In the genomic region with DNA sequence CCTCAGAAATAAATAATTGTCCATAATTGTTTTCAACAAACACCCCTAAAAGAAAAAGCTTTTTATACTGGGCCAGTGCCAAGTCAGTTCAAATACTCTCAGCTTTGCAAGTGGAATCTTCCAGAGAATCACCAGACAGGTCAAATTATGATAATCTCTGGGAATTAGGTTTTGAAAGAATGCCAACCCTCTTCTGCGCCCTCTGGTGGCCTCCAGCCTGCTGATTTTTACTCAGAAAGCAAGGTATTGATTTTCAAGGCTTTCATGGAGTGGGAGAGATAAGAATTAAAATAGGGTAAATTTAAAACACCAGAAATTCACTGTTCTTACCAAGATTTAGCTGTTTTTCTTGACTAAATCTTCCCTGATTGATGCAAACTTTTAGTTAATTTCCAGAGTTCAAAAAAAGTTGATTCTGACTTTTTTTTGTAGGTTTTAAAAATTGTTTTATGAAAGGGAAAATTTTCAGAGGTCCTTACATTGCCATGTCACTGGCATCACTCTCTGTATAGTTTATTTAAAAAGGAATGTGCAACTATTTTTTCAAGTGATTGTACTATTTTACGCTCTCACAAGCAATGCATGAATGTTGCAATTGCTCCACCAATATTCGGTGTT, we compare ENCODE assay signal across 8 cellular contexts.
DNase-seq lines count a peak whose midpoint lies in the region; ATAC-seq and TF ChIP-seq lines count a peak whose summit lies in the region.

No MANE protein-coding gene starts in this region.

- intact Hi-C loops in activated CD8-positive, alpha-beta T cell treated with anti-CD3 and anti-CD28 coated beads for 36 hours (cut with micrococcal nuclease) = no loop called here

- no peak for TF ChIP-seq RAD21 in neural cell (conservative IDR thresholded peaks at IDR 0.05)

- H3K27ac Mint-ChIP-seq in activated CD8-positive, alpha-beta T cell treated with anti-CD3 and anti-CD28 coated beads for 36 hours = no peak overlapping the region

- CTCF ChIA-PET in activated CD8-positive, alpha-beta T cell treated with anti-CD3 and anti-CD28 coated beads for 36 hours (lab: Charles Lee) = interaction anchor here (0.7 to 1.5 kb wide), 8 partner anchors 13 to 368 kb away, joined by 3 to 4 read pairs (median 3); no protein-coding TSS in a partner anchor

- peaks cover 12% of the 10 kb centered on the region for H3K9me3 Mint-ChIP-seq in activated CD8-positive, alpha-beta T cell treated with anti-CD3 and anti-CD28 coated beads for 36 hours

- no peak overlapping the region for H3K4me3 Mint-ChIP-seq in activated CD8-positive, alpha-beta T cell treated with anti-CD3 and anti-CD28 coated beads for 36 hours

- H3F3A ChIP-seq in neural cell (ENCODE audit: insufficient read depth, low read length, poor library complexity, severe bottlenecking) = no peaks in the 10 kb centered on the region

- H3K27me3 ChIP-seq in neural cell (ENCODE audit: insufficient read depth, low read depth, low read length) = no peaks in the 10 kb centered on the region

- H3K4me3 ChIP-seq in Jurkat, Clone E6-1 (ENCODE audit: low read length) = no peak overlapping the region
- no peak overlapping the region for H3K4me3 ChIP-seq in neural cell (ENCODE audit: low read length)

- DNase-seq in NCI-H82 (lab: John Stamatoyannopoulos, UW) (peak; percentile 71), NCI-H82 treated with DMSO at 0.1 percent for 48 hours (lab: John Stamatoyannopoulos, UW; ENCODE audit: unreplicated experiment) (no peak), T1000 (lab: John Stamatoyannopoulos, UW) (no peak), NK-92 (lab: John Stamatoyannopoulos, UW; ENCODE audit: unreplicated experiment) (no peak)
- DNase-seq in Jurkat, Clone E6-1 (ENCODE audit: low read depth, low spot score) = peak; percentile 16
- peak; percentile 59 for DNase-seq in activated CD8-positive, alpha-beta T cell treated with anti-CD3 and anti-CD28 coated beads for 36 hours

- peak; percentile 59 for TF ChIP-seq CTCF in activated CD8-positive, alpha-beta T cell treated with anti-CD3 and anti-CD28 coated beads for 36 hours (IDR thresholded peaks at IDR 0.05)
- peak; percentile 14 for TF ChIP-seq CTCF in neural cell (IDR thresholded peaks at IDR 0.05; ENCODE audit: poor library complexity, severe bottlenecking)

- no peaks in the 10 kb centered on the region for H3K9me2 ChIP-seq in neural cell (ENCODE audit: insufficient read depth, low read length)

- H2AFZ ChIP-seq in neural cell (ENCODE audit: low read depth, low read length) = no peak overlapping the region

- no peak for ATAC-seq in activated CD8-positive, alpha-beta T cell treated with anti-CD3 and anti-CD28 coated beads for 36 hours
- ATAC-seq in HG03439 (IDR thresholded peaks at IDR 0.05; ENCODE audit: unreplicated experiment) = no peak

- no peak overlapping the region for H3K9ac ChIP-seq in neural cell (ENCODE audit: low read length)

- no peaks in the 10 kb centered on the region for H3K79me2 ChIP-seq in neural cell (replicated peaks; ENCODE audit: insufficient read depth, low read length)

- no peaks in the 10 kb centered on the region for H3K4me1 Mint-ChIP-seq in activated CD8-positive, alpha-beta T cell treated with anti-CD3 and anti-CD28 coated beads for 36 hours (ENCODE audit: low read depth)

- POLR2A ChIA-PET in activated CD8-positive, alpha-beta T cell treated with anti-CD3 and anti-CD28 coated beads for 36 hours (lab: Charles Lee) = no interaction called here

- peaks cover 2% of the 10 kb centered on the region for H3K36me3 Mint-ChIP-seq in activated CD8-positive, alpha-beta T cell treated with anti-CD3 and anti-CD28 coated beads for 36 hours (ENCODE audit: low read depth)

- peaks cover 7% of the 10 kb centered on the region for H3K9me3 ChIP-seq in neural cell (ENCODE audit: low read length)

- no peak for TF ChIP-seq EP300 in neural cell (conservative IDR thresholded peaks at IDR 0.05; ENCODE audit: poor library complexity, severe bottlenecking)

- peaks cover 8% of the 10 kb centered on the region for H3K27me3 Mint-ChIP-seq in activated CD8-positive, alpha-beta T cell treated with anti-CD3 and anti-CD28 coated beads for 36 hours

- no peaks in the 10 kb centered on the region for H4K20me1 ChIP-seq in neural cell (ENCODE audit: insufficient read depth)

- H3K4me2 ChIP-seq in neural cell (ENCODE audit: low read length) = no peak overlapping the region

- H3K27ac ChIP-seq in neural cell (ENCODE audit: low read length) = no peak overlapping the region

- no peaks in the 10 kb centered on the region for H3K36me3 ChIP-seq in neural cell (ENCODE audit: insufficient read depth, low read length)

TF ChIP-seq in neural cell, 6 proteins besides CTCF, POLR2A, EP300 and RAD21:
- TF ChIP-seq EZH2 (IDR thresholded peaks at IDR 0.05; ENCODE audit: borderline replicate concordance, insufficient read depth, low read length, poor library complexity, severe bottlenecking) (no peak), POLR2AphosphoS5 (IDR thresholded peaks at IDR 0.05) (no peak), MXI1 (conservative IDR thresholded peaks at IDR 0.05; ENCODE audit: poor library complexity, severe bottlenecking) (no peak), SMC3 (conservative IDR thresholded peaks at IDR 0.05; ENCODE audit: poor library complexity) (no peak), REST (IDR thresholded peaks at IDR 0.05; ENCODE audit: borderline replicate concordance) (no peak), TAF1 (IDR thresholded peaks at IDR 0.05; ENCODE audit: low read depth) (no peak)

Comparison
In these comparisons a context has a peak if more than half of its experiments do, and no peak if none do; other contexts are left out.
1. DNase-seq: peak in NCI-H82 (single experiment), Jurkat, Clone E6-1 (single experiment) and activated CD8-positive, alpha-beta T cell treated with anti-CD3 and anti-CD28 coated beads for 36 hours (single experiment); none in NCI-H82 treated with DMSO at 0.1 percent for 48 hours (single experiment), T1000 (single experiment) and NK-92 (single experiment).